ENCODE assay signal across 9 cellular contexts in the genomic region with DNA sequence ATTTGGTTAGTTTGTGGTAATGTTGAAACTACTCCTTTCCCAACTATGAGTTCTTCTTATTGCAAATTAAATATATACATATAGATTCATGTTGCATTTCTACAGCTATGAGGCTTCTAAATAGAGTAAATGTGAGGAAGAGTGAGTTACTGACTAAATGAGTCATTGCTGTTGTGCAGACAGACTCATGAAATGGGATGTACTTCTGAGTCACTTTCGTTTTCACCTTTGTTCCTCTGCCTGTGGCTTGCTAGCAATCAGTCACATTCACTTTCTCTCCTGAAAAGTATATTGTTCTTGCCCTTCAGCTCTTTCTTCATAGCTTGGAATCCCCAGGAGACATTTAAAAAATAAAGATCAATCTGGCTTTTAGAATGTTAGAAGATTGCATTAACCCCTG.
A peak's percentile ranks its signal among the peaks of the same experiment; 100 is the strongest.
DNase-seq lines count a peak whose midpoint lies in the region; ATAC-seq lines count a peak whose summit lies in the region.
"Had no signal": no experiment of that assay in that cellular context is flagged by ENCODE, and none has a peak within 500 bp of the region (broad histone marks: within the 10 kb centered on the region; RNA-seq: fewer than 3 reads in every experiment).

No MANE protein-coding gene starts in this region.

- H3K4me1 Mint-ChIP-seq in activated T-cell treated with anti-CD3 and anti-CD28 coated beads, Interleukin-2, amount 50 U/mL, for 72 hours (ENCODE audit: low read depth), result peaks cover 5% of the 10 kb centered on the region
- H3K4me1 Mint-ChIP-seq in activated T-cell treated with anti-CD3 and anti-CD28 coated beads, Interleukin-2, amount 50 U/mL, for 24 hours (ENCODE audit: low read depth), result peaks cover 10% of the 10 kb centered on the region
- peaks cover 0 to 2% (median 0%) of the 10 kb centered on the region in 4 donors for H3K4me1 Mint-ChIP-seq in naive thymus-derived CD8-positive, alpha-beta T cell

- H3K9me3 Mint-ChIP-seq in activated T-cell treated with anti-CD3 and anti-CD28 coated beads, Interleukin-2, amount 50 U/mL, for 72 hours, result no peaks in the 10 kb centered on the region
- no peaks in the 10 kb centered on the region for H3K9me3 Mint-ChIP-seq in activated T-cell treated with anti-CD3 and anti-CD28 coated beads, Interleukin-2, amount 50 U/mL, for 24 hours
- H3K9me3 Mint-ChIP-seq in naive thymus-derived CD8-positive, alpha-beta T cell, result no peaks in the 10 kb centered on the region
- H3K9me3 Mint-ChIP-seq: nephron had no signal

- no peaks in the 10 kb centered on the region for H3K36me3 Mint-ChIP-seq in activated T-cell treated with anti-CD3 and anti-CD28 coated beads, Interleukin-2, amount 50 U/mL, for 72 hours (ENCODE audit: insufficient read depth in 2 of 2)
- H3K36me3 Mint-ChIP-seq in activated T-cell treated with anti-CD3 and anti-CD28 coated beads, Interleukin-2, amount 50 U/mL, for 24 hours (ENCODE audit: low read depth), result no peaks in the 10 kb centered on the region
- no peaks in the 10 kb centered on the region for H3K36me3 Mint-ChIP-seq in naive thymus-derived CD8-positive, alpha-beta T cell

- POLR2A ChIA-PET in naive thymus-derived CD8-positive, alpha-beta T cell (lab: Charles Lee), result no interaction called here

- H3K4me3 Mint-ChIP-seq in activated T-cell treated with anti-CD3 and anti-CD28 coated beads, Interleukin-2, amount 50 U/mL, for 72 hours, result peak overlapping the region in 1 of 2 donors; percentile 16
- no peak overlapping the region for H3K4me3 Mint-ChIP-seq in activated T-cell treated with anti-CD3 and anti-CD28 coated beads, Interleukin-2, amount 50 U/mL, for 24 hours
- no peak overlapping the region for H3K4me3 Mint-ChIP-seq in naive thymus-derived CD8-positive, alpha-beta T cell
- H3K4me3 Mint-ChIP-seq: nephron had no signal

- peak; percentile 12 to 14 for DNase-seq in activated T-cell treated with anti-CD3 and anti-CD28 coated beads, Interleukin-2, amount 50 U/mL, for 72 hours
- no peak for DNase-seq in activated T-cell treated with anti-CD3 and anti-CD28 coated beads, Interleukin-2, amount 50 U/mL, for 24 hours
- DNase-seq in NCI-H510A treated with DMSO at 0.1 percent for 48 hours (lab: John Stamatoyannopoulos, UW), result peak; percentile 28
- peak; percentile 16 for DNase-seq in hepatic stellate cell (ENCODE audit: low spot score)
- no peak for DNase-seq in naive thymus-derived CD8-positive, alpha-beta T cell
- no peak for DNase-seq in mesenteric fat pad (ENCODE audit: low spot score)
- no peak for DNase-seq in NCI-H1417 (lab: John Stamatoyannopoulos, UW)

- peaks cover 4% of the 10 kb centered on the region for H3K27me3 Mint-ChIP-seq in activated T-cell treated with anti-CD3 and anti-CD28 coated beads, Interleukin-2, amount 50 U/mL, for 72 hours (ENCODE audit: low read depth)
- H3K27me3 Mint-ChIP-seq in activated T-cell treated with anti-CD3 and anti-CD28 coated beads, Interleukin-2, amount 50 U/mL, for 24 hours, result peaks cover 3% of the 10 kb centered on the region
- H3K27me3 Mint-ChIP-seq in naive thymus-derived CD8-positive, alpha-beta T cell, result peaks cover 0 to 5% (median 0%) of the 10 kb centered on the region in 5 donors

- ATAC-seq in activated T-cell treated with anti-CD3 and anti-CD28 coated beads, Interleukin-2, amount 50 U/mL, for 72 hours (replicated peaks in 1 of 2), result peak; percentile 100
- peak; percentile 99 for ATAC-seq in HG02943 (IDR thresholded peaks at IDR 0.05; ENCODE audit: low read depth, unreplicated experiment)
- ATAC-seq in naive thymus-derived CD8-positive, alpha-beta T cell, result no peak

- peak overlapping the region; percentile 54 for H3K27ac Mint-ChIP-seq in activated T-cell treated with anti-CD3 and anti-CD28 coated beads, Interleukin-2, amount 50 U/mL, for 72 hours
- no peak overlapping the region for H3K27ac Mint-ChIP-seq in activated T-cell treated with anti-CD3 and anti-CD28 coated beads, Interleukin-2, amount 50 U/mL, for 24 hours
- H3K27ac Mint-ChIP-seq in naive thymus-derived CD8-positive, alpha-beta T cell, result no peak overlapping the region
- H3K27ac Mint-ChIP-seq: nephron had no signal

Comparison
In these comparisons a context has a peak if more than half of its experiments do, and no peak if none do; other contexts are left out.
1. DNase-seq: peak in activated T-cell treated with anti-CD3 and anti-CD28 coated beads, Interleukin-2, amount 50 U/mL, for 72 hours (2 of 2), NCI-H510A treated with DMSO at 0.1 percent for 48 hours (single experiment) and hepatic stellate cell (single experiment); none in activated T-cell treated with anti-CD3 and anti-CD28 coated beads, Interleukin-2, amount 50 U/mL, for 24 hours (single experiment), naive thymus-derived CD8-positive, alpha-beta T cell (0 of 10), mesenteric fat pad (single experiment) and NCI-H1417 (0 of 3).
2. ATAC-seq: peak in activated T-cell treated with anti-CD3 and anti-CD28 coated beads, Interleukin-2, amount 50 U/mL, for 72 hours (2 of 2) and HG02943 (single experiment); none in naive thymus-derived CD8-positive, alpha-beta T cell (0 of 2).